In the genomic region with DNA sequence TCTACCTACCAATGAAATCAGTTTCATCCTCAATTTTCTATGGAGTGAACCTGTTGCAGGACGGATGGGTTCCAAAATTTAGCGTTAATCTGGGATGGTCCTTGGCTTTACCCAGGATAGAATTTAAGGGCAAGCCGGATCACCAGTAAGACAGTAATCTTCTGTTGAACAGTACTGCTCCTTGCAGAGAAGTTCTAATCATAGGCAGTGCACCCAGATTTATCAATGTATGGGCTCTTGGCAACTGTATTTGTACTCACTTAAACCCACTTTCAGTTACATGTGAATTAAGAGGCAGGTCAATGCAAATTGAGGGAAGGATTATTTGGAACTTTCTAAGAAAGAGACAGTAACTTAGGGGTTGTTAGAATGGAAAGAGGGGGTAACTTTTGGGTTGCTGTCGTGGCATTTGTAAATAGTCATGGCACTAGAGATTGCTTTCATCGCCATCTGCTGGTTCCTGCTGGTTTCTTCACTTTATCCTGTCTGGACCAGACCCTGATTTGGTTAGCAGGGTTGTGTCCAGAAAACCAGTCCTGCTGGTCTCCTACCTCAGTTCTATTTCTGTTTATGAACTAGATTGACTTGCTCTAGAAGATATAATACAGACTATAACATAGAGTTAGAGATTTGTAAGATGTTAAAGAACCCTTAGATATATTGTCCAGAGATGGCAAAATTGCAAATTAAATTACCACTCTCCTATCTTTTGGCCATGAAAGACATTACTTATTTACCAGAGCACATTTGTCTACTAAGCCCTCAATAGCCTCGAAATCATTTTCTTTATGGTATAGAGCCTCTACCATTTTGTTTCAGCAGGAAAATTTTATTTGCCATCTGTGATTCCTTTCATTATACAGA, we compare ENCODE assay signal across 8 cellular contexts.
A peak's percentile ranks its signal among the peaks of the same experiment; 100 is the strongest.
DNase-seq lines count a peak whose midpoint lies in the region; ATAC-seq, FAIRE-seq and TF ChIP-seq lines count a peak whose summit lies in the region.

No MANE protein-coding gene starts in this region.

- no peaks in the 10 kb centered on the region for H3K9me3 Mint-ChIP-seq in effector memory CD8-positive, alpha-beta T cell
- peaks cover 0 to 19% (median 10%) of the 10 kb centered on the region in 9 donors for H3K9me3 Mint-ChIP-seq in naive thymus-derived CD8-positive, alpha-beta T cell

- no peak overlapping the region for H3K4me3 Mint-ChIP-seq in effector memory CD8-positive, alpha-beta T cell
- no peak overlapping the region for H3K4me3 Mint-ChIP-seq in naive thymus-derived CD8-positive, alpha-beta T cell

- H3K27me3 Mint-ChIP-seq in effector memory CD8-positive, alpha-beta T cell, result peaks cover 0 to 9% of the 10 kb centered on the region in 2 donors
- H3K27me3 Mint-ChIP-seq in naive thymus-derived CD8-positive, alpha-beta T cell, result peaks cover 0 to 1% (median 0%) of the 10 kb centered on the region in 5 donors

- ATAC-seq in SK-N-SH treated with all-trans-retinoic acid at 6 μM for 48 hours (peak; percentile 82), GM19035 (IDR thresholded peaks at IDR 0.05; ENCODE audit: unreplicated experiment) (no peak)
- no peak for ATAC-seq in effector memory CD8-positive, alpha-beta T cell (replicated peaks)
- ATAC-seq in naive thymus-derived CD8-positive, alpha-beta T cell, result no peak

- no peak for DNase-seq in AG09319 (ENCODE audit: extremely low read depth, low read depth)
- no peak for DNase-seq in GM12892 (ENCODE audit: insufficient read length)
- DNase-seq in HK-2 (ENCODE audit: unreplicated experiment), result peak; percentile 13
- DNase-seq in effector memory CD8-positive, alpha-beta T cell, result peak; percentile 7 to 25 (median 9)
- DNase-seq in naive thymus-derived CD8-positive, alpha-beta T cell, result peak in 6 of 10 donors; percentile 3 to 27 (median 14)
- no peak for DNase-seq in SKM-1 treated with dmso at 0.1 percent for 144 hours (lab: John Stamatoyannopoulos, UW; ENCODE audit: unreplicated experiment)

- POLR2A ChIA-PET in naive thymus-derived CD8-positive, alpha-beta T cell (lab: Charles Lee), result no interaction called here

- no peak overlapping the region for H3K27ac Mint-ChIP-seq in effector memory CD8-positive, alpha-beta T cell
- H3K27ac Mint-ChIP-seq in naive thymus-derived CD8-positive, alpha-beta T cell, result no peak overlapping the region

- peak; percentile 9 for FAIRE-seq in GM12892 (lab: Jason Lieb, UNC)

- TF ChIP-seq CTCF in AG09319 (IDR thresholded peaks at IDR 0.05; ENCODE audit: low read depth, low read length), result peak; percentile 69

- no peak for TF ChIP-seq POLR2A in GM12892 (IDR thresholded peaks at IDR 0.05; ENCODE audit: low read depth, low read length)

- no peaks in the 10 kb centered on the region for H3K36me3 Mint-ChIP-seq in effector memory CD8-positive, alpha-beta T cell (ENCODE audit: insufficient read depth)
- peaks cover 0 to 11% (median 6%) of the 10 kb centered on the region in 3 donors for H3K36me3 Mint-ChIP-seq in naive thymus-derived CD8-positive, alpha-beta T cell

- H3K4me1 Mint-ChIP-seq in effector memory CD8-positive, alpha-beta T cell (ENCODE audit: low read depth in 2 of 2), result peaks cover 0 to 1% of the 10 kb centered on the region in 2 donors
- H3K4me1 Mint-ChIP-seq in naive thymus-derived CD8-positive, alpha-beta T cell, result no peaks in the 10 kb centered on the region

TF ChIP-seq in SK-N-SH treated with all-trans-retinoic acid at 6 μM for 48 hours, 23 proteins besides CTCF, POLR2A, EP300 and RAD21:
- TF ChIP-seq ZFP3 (CRISPR knock-in tag; IDR thresholded peaks at IDR 0.05) (no peak), CREB5 (CRISPR knock-in tag; IDR thresholded peaks at IDR 0.05; ENCODE audit: low read depth) (no peak), BACH2 (CRISPR knock-in tag; IDR thresholded peaks at IDR 0.05; ENCODE audit: borderline replicate concordance) (no peak), TCF4 (CRISPR knock-in tag; IDR thresholded peaks at IDR 0.05; ENCODE audit: borderline replicate concordance) (no peak), TOX (CRISPR knock-in tag; IDR thresholded peaks at IDR 0.05; ENCODE audit: borderline replicate concordance) (no peak), ESRRG (CRISPR knock-in tag; IDR thresholded peaks at IDR 0.05) (no peak), CSRNP3 (CRISPR knock-in tag; IDR thresholded peaks at IDR 0.05) (no peak), CSDC2 (CRISPR knock-in tag; IDR thresholded peaks at IDR 0.05) (no peak)

Comparison
In these comparisons a context has a peak if more than half of its experiments do, and no peak if none do; other contexts are left out.
1. DNase-seq: peak in HK-2 (single experiment), effector memory CD8-positive, alpha-beta T cell (3 of 3) and naive thymus-derived CD8-positive, alpha-beta T cell (6 of 10); none in AG09319 (single experiment), GM12892 (single experiment) and SKM-1 treated with dmso at 0.1 percent for 144 hours (single experiment).